In genomic region chr11:68560216-68560615, GRCh38 we compare ENCODE assay signal across 29 cellular contexts.
"Had no signal": no experiment of that assay in that cellular context is flagged by ENCODE, and none has a peak within 500 bp of the region (broad histone marks: within the 10 kb centered on the region; RNA-seq: fewer than 3 reads in every experiment).

No MANE protein-coding gene starts in this region.

- H3K4me3 Mint-ChIP-seq: activated CD4-positive, alpha-beta memory T cell treated with anti-CD3 and anti-CD28 coated beads for 36 hours; activated CD4-positive, alpha-beta T cell treated with anti-CD3 and anti-CD28 coated beads for 36 hours; activated CD4-positive, alpha-beta T cell treated with anti-CD3 and anti-CD28 coated beads, Interleukin-2, amount 10 ng/mL, durations not matched to agents 24 days and 14 days; activated naive CD4-positive, alpha-beta T cell treated with anti-CD3 and anti-CD28 coated beads, Interleukin-2, amount 10 ng/mL, durations not matched to agents 7 days and 5 days; activated naive CD8-positive, alpha-beta T cell treated with anti-CD3 and anti-CD28 coated beads for 36 hours; activated naive CD8-positive, alpha-beta T cell treated with anti-CD3 and anti-CD28 coated beads, Interleukin-2, amount 50 U/mL, for 24 hours; activated T-cell treated with anti-CD3 and anti-CD28 coated beads, Interleukin-2, amount 50 U/mL, for 24 hours; activated T-helper 1 cell treated with anti-CD3 and anti-CD28 coated beads, Interleukin-12 subunit alpha, Interleukin-12 subunit beta, Interleukin-2, Interleukin-4 antibody, amounts not matched to agents 30 ng/mL and 10 ng/mL and 1 ng/mL, durations not matched to agents 14 hours and 24 hours and 36 hours had no signal

- H3K27me3 Mint-ChIP-seq: activated CD4-positive, alpha-beta memory T cell treated with anti-CD3 and anti-CD28 coated beads for 36 hours; activated CD4-positive, alpha-beta T cell treated with anti-CD3 and anti-CD28 coated beads for 36 hours; activated CD4-positive, alpha-beta T cell treated with anti-CD3 and anti-CD28 coated beads, Interleukin-2, amount 10 ng/mL, durations not matched to agents 24 days and 14 days; activated naive CD4-positive, alpha-beta T cell treated with anti-CD3 and anti-CD28 coated beads, Interleukin-2, amount 10 ng/mL, durations not matched to agents 7 days and 5 days; activated naive CD8-positive, alpha-beta T cell treated with anti-CD3 and anti-CD28 coated beads for 36 hours; activated naive CD8-positive, alpha-beta T cell treated with anti-CD3 and anti-CD28 coated beads, Interleukin-2, amount 50 U/mL, for 24 hours; activated T-cell treated with anti-CD3 and anti-CD28 coated beads, Interleukin-2, amount 50 U/mL, for 24 hours had no signal

- H3K27ac Mint-ChIP-seq: activated CD4-positive, alpha-beta memory T cell treated with anti-CD3 and anti-CD28 coated beads for 36 hours; activated CD4-positive, alpha-beta T cell treated with anti-CD3 and anti-CD28 coated beads for 36 hours; activated CD4-positive, alpha-beta T cell treated with anti-CD3 and anti-CD28 coated beads, Interleukin-2, amount 10 ng/mL, durations not matched to agents 24 days and 14 days; activated naive CD4-positive, alpha-beta T cell treated with anti-CD3 and anti-CD28 coated beads, Interleukin-2, amount 10 ng/mL, durations not matched to agents 7 days and 5 days; activated naive CD8-positive, alpha-beta T cell treated with anti-CD3 and anti-CD28 coated beads, Interleukin-2, amount 50 U/mL, for 24 hours; activated T-helper 1 cell treated with anti-CD3 and anti-CD28 coated beads, Interleukin-12 subunit alpha, Interleukin-12 subunit beta, Interleukin-2, Interleukin-4 antibody, amounts not matched to agents 30 ng/mL and 10 ng/mL and 1 ng/mL, durations not matched to agents 14 hours and 24 hours and 36 hours had no signal

- H3K9me3 Mint-ChIP-seq: activated CD4-positive, alpha-beta memory T cell treated with anti-CD3 and anti-CD28 coated beads for 36 hours; activated CD4-positive, alpha-beta T cell treated with anti-CD3 and anti-CD28 coated beads, Interleukin-2, amount 10 ng/mL, durations not matched to agents 24 days and 14 days; activated naive CD4-positive, alpha-beta T cell treated with anti-CD3 and anti-CD28 coated beads, Interleukin-2, amount 10 ng/mL, durations not matched to agents 7 days and 5 days; activated naive CD8-positive, alpha-beta T cell treated with anti-CD3 and anti-CD28 coated beads for 36 hours; activated naive CD8-positive, alpha-beta T cell treated with anti-CD3 and anti-CD28 coated beads, Interleukin-2, amount 50 U/mL, for 24 hours; activated T-cell treated with anti-CD3 and anti-CD28 coated beads, Interleukin-2, amount 50 U/mL, for 24 hours; activated T-helper 1 cell treated with anti-CD3 and anti-CD28 coated beads, Interleukin-12 subunit alpha, Interleukin-12 subunit beta, Interleukin-2, Interleukin-4 antibody, amounts not matched to agents 30 ng/mL and 10 ng/mL and 1 ng/mL, durations not matched to agents 14 hours and 24 hours and 36 hours had no signal

- DNase-seq: activated CD4-positive, alpha-beta memory T cell treated with anti-CD3 and anti-CD28 coated beads for 36 hours; activated CD4-positive, alpha-beta T cell treated with anti-CD3 and anti-CD28 coated beads for 36 hours; activated CD4-positive, alpha-beta T cell treated with anti-CD3 and anti-CD28 coated beads, Interleukin-2, amount 10 ng/mL, durations not matched to agents 24 days and 14 days; activated CD4-positive, CD25-positive, alpha-beta regulatory T cell; activated CD4-positive, CD25-positive, alpha-beta regulatory T cell treated with anti-CD3 and anti-CD28 coated beads, Interleukin-2, amount 50 U/mL, for 72 hours; activated CD8-positive, alpha-beta memory T cell treated with anti-CD3 and anti-CD28 coated beads, Interleukin-2, amount 50 U/mL, for 48 hours; activated gamma-delta T cell; activated naive CD4-positive, alpha-beta T cell; activated naive CD4-positive, alpha-beta T cell treated with anti-CD3 and anti-CD28 coated beads, Interleukin-2, amount 10 ng/mL, durations not matched to agents 7 days and 5 days; activated naive CD8-positive, alpha-beta T cell treated with anti-CD3 and anti-CD28 coated beads for 36 hours; activated naive CD8-positive, alpha-beta T cell treated with anti-CD3 and anti-CD28 coated beads, Interleukin-2, amount 50 U/mL, for 24 hours; activated T-cell treated with anti-CD3 and anti-CD28 coated beads for 4 hours; activated T-cell treated with anti-CD3 and anti-CD28 coated beads, Interleukin-2, amount 50 U/mL, for 24 hours; adrenal gland; amygdala; aorta; body of pancreas; caudate nucleus; cortex of kidney; effector CD8-positive, alpha-beta T cell; foreskin fibroblast; head of caudate nucleus; T-helper 1 cell; T-helper 2 cell had no signal

- FAIRE-seq: colon, endometrium, frontal cortex had no signal

- ATAC-seq: activated CD4-positive, alpha-beta T cell treated with anti-CD3 and anti-CD28 coated beads for 36 hours; activated naive CD8-positive, alpha-beta T cell treated with anti-CD3 and anti-CD28 coated beads, Interleukin-2, amount 50 U/mL, for 24 hours; body of pancreas; esophagus mucosa had no signal
